In genomic region chr7:6284461-6285360, GRCh38 we compare ENCODE assay signal across 14 cellular contexts. TPM values are rescaled to one million over a fixed set of nuclear protein-coding genes. Genes with fewer than 3 reads are reported as not detected.
DNase-seq lines count a peak whose midpoint lies in the region; ATAC-seq lines count a peak whose summit lies in the region.
"Had no signal": no experiment of that assay in that cellular context is flagged by ENCODE, and none has a peak within 500 bp of the region (broad histone marks: within the 10 kb centered on the region; RNA-seq: fewer than 3 reads in every experiment).

No MANE protein-coding gene starts in this region.

- intact Hi-C loops in left colon (cut with DNase I, micrococcal nuclease) = no loop called here

- H3K27me3 ChIP-seq in ACC112 (ENCODE audit: insufficient read depth, low read length) = no peaks in the 10 kb centered on the region
- H3K27me3 ChIP-seq: adrenal gland had no signal

- peak overlapping the region; percentile 92 for H3K27ac ChIP-seq in ACC112 (ENCODE audit: low read depth, low read length)
- H3K27ac ChIP-seq: HL-60 had no signal

- DNase-seq in HT1080 (ENCODE audit: low read depth) (peak; percentile 40), left colon (no peak), NOMO-1 treated with dmso at 0.1 percent for 144 hours (lab: John Stamatoyannopoulos, UW; ENCODE audit: unreplicated experiment) (no peak), SKM-1 treated with dmso at 0.1 percent for 144 hours (lab: John Stamatoyannopoulos, UW; ENCODE audit: unreplicated experiment) (no peak), HUDEP-2 (lab: John Stamatoyannopoulos, UW; ENCODE audit: unreplicated experiment in 76 of 76) (no peak)
- DNase-seq: activated CD4-positive, CD25-positive, alpha-beta regulatory T cell treated with anti-CD3 and anti-CD28 coated beads, Interleukin-2, amount 50 U/mL, for 72 hours; activated T-cell treated with anti-CD3 and anti-CD28 coated beads, Interleukin-2, amount 50 U/mL, for 4 hours; NCI-H2171 treated with DMSO at 0.1 percent for 48 hours had no signal

- no peaks in the 10 kb centered on the region for H3K9me3 Mint-ChIP-seq in activated T-helper 17 cell treated with anti-CD3 and anti-CD28 coated beads, Interleukin-2, amount 50 U/mL, for 72 hours
- H3K9me3 Mint-ChIP-seq: activated T-cell treated with anti-CD3 and anti-CD28 coated beads, Interleukin-2, amount 50 U/mL, for 4 hours had no signal

- H3K4me3 Mint-ChIP-seq in activated T-helper 17 cell treated with anti-CD3 and anti-CD28 coated beads, Interleukin-2, amount 50 U/mL, for 72 hours = no peak overlapping the region
- H3K4me3 Mint-ChIP-seq: activated T-cell treated with anti-CD3 and anti-CD28 coated beads, Interleukin-2, amount 50 U/mL, for 4 hours; GM23338 had no signal

- H3K36me3 ChIP-seq in ACC112 (ENCODE audit: insufficient read depth, low read length) = no peaks in the 10 kb centered on the region
- H3K36me3 ChIP-seq: adrenal gland had no signal

- H3K79me2 ChIP-seq in ACC112 (ENCODE audit: control insufficient read depth, insufficient read depth, low read length, unreplicated experiment) = no peaks in the 10 kb centered on the region

- no peaks in the 10 kb centered on the region for H3K4me1 Mint-ChIP-seq in activated T-helper 17 cell treated with anti-CD3 and anti-CD28 coated beads, Interleukin-2, amount 50 U/mL, for 72 hours
- H3K4me1 Mint-ChIP-seq: GM23338 had no signal

- H3K27me3 Mint-ChIP-seq in activated T-helper 17 cell treated with anti-CD3 and anti-CD28 coated beads, Interleukin-2, amount 50 U/mL, for 72 hours = no peaks in the 10 kb centered on the region

- H3K4me3 ChIP-seq in ACC112 (ENCODE audit: low read depth, low read length) = no peak overlapping the region
- H3K4me3 ChIP-seq: adrenal gland, GM23338 had no signal

- peaks cover 20% of the 10 kb centered on the region for H3K4me1 ChIP-seq in ACC112 (ENCODE audit: control insufficient read depth, insufficient read depth, low read length, unreplicated experiment)
- H3K4me1 ChIP-seq: adrenal gland had no signal

- H3K27ac Mint-ChIP-seq in activated T-helper 17 cell treated with anti-CD3 and anti-CD28 coated beads, Interleukin-2, amount 50 U/mL, for 72 hours = no peak overlapping the region
- H3K27ac Mint-ChIP-seq: GM23338 had no signal

- no peaks in the 10 kb centered on the region for H3K36me3 Mint-ChIP-seq in activated T-helper 17 cell treated with anti-CD3 and anti-CD28 coated beads, Interleukin-2, amount 50 U/mL, for 72 hours (ENCODE audit: low read depth)

- ATAC-seq in activated T-helper 17 cell treated with anti-CD3 and anti-CD28 coated beads, Interleukin-2, amount 50 U/mL, for 72 hours (replicated peaks) = peak; percentile 14
- ATAC-seq in left colon (peak; percentile 28), HG03039 (IDR thresholded peaks at IDR 0.05; ENCODE audit: unreplicated experiment) (no peak)
- ATAC-seq: activated T-cell treated with anti-CD3 and anti-CD28 coated beads, Interleukin-2, amount 50 U/mL, for 4 hours; GM23338 had no signal

- no peak overlapping the region for H2AFZ ChIP-seq in ACC112 (ENCODE audit: low read length, unreplicated experiment)

RNA-seq across cellular contexts. Expression of gene CYTH3, which starts 12.3 kb away (rescaled TPM):
- 15.3 and 20.4 TPM in 2 replicates for total RNA-seq in HT1080 (2014; rRNA removed; shearing (Covaris generic))
- polyA plus RNA-seq in HT1080 (2015; cell fraction: cytosol; rRNA removed) = 22.1 and 24.0 TPM in 2 replicates
- polyA plus RNA-seq in HT1080 (2015; cell fraction: nucleus; rRNA removed) = 31.5 and 35.5 TPM in 2 replicates
- total RNA-seq in activated T-helper 17 cell treated with anti-CD3 and anti-CD28 coated beads, Interleukin-2, amount 50 U/mL, for 72 hours = 1 to 10 TPM; 2.2 to 8.4 TPM
- total RNA-seq in left colon = 10 to 100 TPM; 12.8 to 13.2 TPM
